In genomic region chr1:112673589-112674439, GRCh38 we compare ENCODE assay signal across 8 cellular contexts. TPM values are rescaled to one million over a fixed set of nuclear protein-coding genes. Genes with fewer than 3 reads are reported as not detected.
DNase-seq lines count a peak whose midpoint lies in the region; ATAC-seq and TF ChIP-seq lines count a peak whose summit lies in the region.

No MANE protein-coding gene starts in this region.

- POLR2A ChIA-PET in Caco-2 (lab: Charles Lee), result interaction anchor here (0.7 to 1.7 kb wide), 5 partner anchors 25 to 172 kb away, joined by 3 to 27 read pairs (median 6); partner anchors contain the start of gene PPM1J

- H3K4me1 Mint-ChIP-seq in Caco-2 (ENCODE audit: low read depth, unreplicated experiment) (peaks cover 13% of the 10 kb centered on the region), brain (peaks cover 36% of the 10 kb centered on the region)

- H3K9me3 Mint-ChIP-seq in Caco-2 (ENCODE audit: unreplicated experiment), result no peaks in the 10 kb centered on the region
- peaks cover 0 to 3% (median 0%) of the 10 kb centered on the region in 5 experiments for H3K9me3 Mint-ChIP-seq in brain

- intact Hi-C loops in Caco-2 (cut with micrococcal nuclease; ENCODE audit: unreplicated experiment), result loop anchor here (1.0 to 5.0 kb wide), 3 partner anchors 25 to 57 kb away; partner anchors contain the start of genes CAPZA1, RHOC and ST7L

- H3K27me3 ChIP-seq in Caco-2 (replicated peaks; ENCODE audit: control insufficient read depth, insufficient read depth, low read length) (no peaks in the 10 kb centered on the region), iPS-20b (ENCODE audit: insufficient read depth, low read length) (peaks cover 14% of the 10 kb centered on the region), skeletal muscle tissue (ENCODE audit: control insufficient read depth in 3 of 3, insufficient read depth in 3 of 3, low read length in 3 of 3) (no peaks in the 10 kb centered on the region)

- CTCF ChIA-PET in Caco-2 (lab: Charles Lee), result interaction anchor here (0.6 to 2.0 kb wide), 6 partner anchors 25 to 283 kb away, joined by 3 to 24 read pairs (median 6); no protein-coding TSS in a partner anchor

- TF ChIP-seq CTCF in Caco-2 (IDR thresholded peaks at IDR 0.05; ENCODE audit: insufficient read depth in 1 of 2, low read depth in 1 of 2, low read length in 1 of 2, severe bottlenecking in 1 of 2, unreplicated experiment in 1 of 2), result peak; percentile 36 to 46
- TF ChIP-seq CTCF in brain (conservative IDR thresholded peaks at IDR 0.05), result peak; percentile 35 to 36

- H3K27ac ChIP-seq in iPS-20b (ENCODE audit: low read length) (no peak overlapping the region), skeletal muscle tissue (ENCODE audit: low read depth, low read length) (peak overlapping the region; percentile 75)

- H3K9ac ChIP-seq in iPS-20b (ENCODE audit: low read depth, low read length), result peak overlapping the region; percentile 86
- H3K9ac ChIP-seq in skeletal muscle tissue (ENCODE audit: low read depth in 1 of 3, low read length in 3 of 3), result peak overlapping the region; percentile 82 to 90 (median 88)

- H3K36me3 Mint-ChIP-seq in Caco-2 (ENCODE audit: insufficient read depth, unreplicated experiment) (peaks cover 50% of the 10 kb centered on the region), brain (peaks cover 29% of the 10 kb centered on the region)

- H3K36me3 ChIP-seq in Caco-2 (ENCODE audit: control insufficient read depth, insufficient read depth, low read length), result no peaks in the 10 kb centered on the region
- peaks cover 25% of the 10 kb centered on the region for H3K36me3 ChIP-seq in iPS-20b (ENCODE audit: insufficient read depth, low read depth, low read length)
- H3K36me3 ChIP-seq in skeletal muscle tissue (ENCODE audit: control insufficient read depth in 3 of 3, insufficient read depth in 3 of 3, low read length in 3 of 3), result peaks cover 10 to 22% (median 12%) of the 10 kb centered on the region in 3 donors

- ATAC-seq in GM19455 (IDR thresholded peaks at IDR 0.05; ENCODE audit: unreplicated experiment), result peak; percentile 6

- H3K27ac Mint-ChIP-seq in Caco-2 (ENCODE audit: unreplicated experiment) (peak overlapping the region; percentile 98), brain (peak overlapping the region; percentile 92 to 98 (median 97))

- peaks cover 14% of the 10 kb centered on the region for H3K4me1 ChIP-seq in Caco-2
- H3K4me1 ChIP-seq in iPS-20b (ENCODE audit: insufficient read depth, low read length), result peaks cover 34% of the 10 kb centered on the region
- H3K4me1 ChIP-seq in skeletal muscle tissue (ENCODE audit: control insufficient read depth in 3 of 3, insufficient read depth in 3 of 3, low read length in 3 of 3), result peaks cover 16 to 25% (median 24%) of the 10 kb centered on the region in 3 donors

- BruUV-seq in Caco-2 (replicated peaks; lab: Mats Ljungman, UMichigan), result TSS peak; percentile 71

- H3K4me3 ChIP-seq in Caco-2 (ENCODE audit: low read depth, low read length) (peak overlapping the region; percentile 53), iPS-20b (ENCODE audit: low read length) (peak overlapping the region; percentile 85), skeletal muscle tissue (ENCODE audit: low read length in 3 of 3) (peak overlapping the region; percentile 87 to 89 (median 89))

- H3K27me3 Mint-ChIP-seq in Caco-2 (ENCODE audit: insufficient read depth, unreplicated experiment) (no peaks in the 10 kb centered on the region), brain (peaks cover 4% of the 10 kb centered on the region)

- DNase-seq in Caco-2 (peak in 1 of 2 experiments; percentile 10), NCI-H748 (lab: John Stamatoyannopoulos, UW; ENCODE audit: unreplicated experiment) (peak; percentile 13), NCI-H524 treated with DMSO at 0.1 percent for 48 hours (lab: John Stamatoyannopoulos, UW) (no peak)
- no peak for DNase-seq in activated CD4-positive, CD25-positive, alpha-beta regulatory T cell (lab: John Stamatoyannopoulos, UW)

- no peaks in the 10 kb centered on the region for H3K9me3 ChIP-seq in Caco-2
- H3K9me3 ChIP-seq in iPS-20b (ENCODE audit: insufficient read depth, low read depth, low read length), result no peaks in the 10 kb centered on the region
- no peaks in the 10 kb centered on the region for H3K9me3 ChIP-seq in skeletal muscle tissue (ENCODE audit: control insufficient read depth in 3 of 3, low read length in 3 of 3)

- H3K4me3 Mint-ChIP-seq in Caco-2 (ENCODE audit: unreplicated experiment), result peak overlapping the region; percentile 88
- peak overlapping the region; percentile 90 to 99 (median 95) for H3K4me3 Mint-ChIP-seq in brain

RNA-seq across cellular contexts. Expression of gene MOV10, which starts 0.6 kb away (rescaled TPM):
- 89.8 and 102 TPM in 2 replicates for total RNA-seq in Caco-2 (2022)
- 25.7 TPM for polyA plus RNA-seq in brain (ENCODE audit: insufficient read depth, low read depth, low replicate concordance)
- 27.7 TPM for total RNA-seq in skeletal muscle tissue

RNA-seq across cellular contexts. Expression of gene RHOC, which starts 33.1 kb away (rescaled TPM):
- total RNA-seq in Caco-2 (2022), result 128 and 134 TPM in 2 replicates
- polyA plus RNA-seq in brain (ENCODE audit: insufficient read depth, low read depth, low replicate concordance), result 132 TPM
- 196 TPM for total RNA-seq in skeletal muscle tissue

RNA-seq across cellular contexts. Expression of gene PPM1J, which starts 41.3 kb away (rescaled TPM):
- total RNA-seq in Caco-2 (2022), result 1.1 and 1.5 TPM in 2 replicates
- polyA plus RNA-seq in brain (ENCODE audit: insufficient read depth, low read depth, low replicate concordance), result 1.6 TPM
- total RNA-seq in skeletal muscle tissue, result 1.0 TPM

RNA-seq across cellular contexts. Expression of gene CAPZA1, which starts 54.2 kb away (rescaled TPM):
- 82.4 and 98.7 TPM in 2 replicates for total RNA-seq in Caco-2 (2022)
- polyA plus RNA-seq in brain (ENCODE audit: insufficient read depth, low read depth, low replicate concordance), result 26.4 TPM
- 63.7 TPM for total RNA-seq in skeletal muscle tissue

RNA-seq across cellular contexts. Expression of gene ST7L, which starts 54.9 kb away (rescaled TPM):
- total RNA-seq in Caco-2 (2022) (12.6 and 13.6 TPM in 2 replicates), skeletal muscle tissue (21.9 TPM)
- 25.8 TPM for polyA plus RNA-seq in brain (ENCODE audit: insufficient read depth, low read depth, low replicate concordance)
